ENCODE assay signal across 33 cellular contexts in the genomic region with DNA sequence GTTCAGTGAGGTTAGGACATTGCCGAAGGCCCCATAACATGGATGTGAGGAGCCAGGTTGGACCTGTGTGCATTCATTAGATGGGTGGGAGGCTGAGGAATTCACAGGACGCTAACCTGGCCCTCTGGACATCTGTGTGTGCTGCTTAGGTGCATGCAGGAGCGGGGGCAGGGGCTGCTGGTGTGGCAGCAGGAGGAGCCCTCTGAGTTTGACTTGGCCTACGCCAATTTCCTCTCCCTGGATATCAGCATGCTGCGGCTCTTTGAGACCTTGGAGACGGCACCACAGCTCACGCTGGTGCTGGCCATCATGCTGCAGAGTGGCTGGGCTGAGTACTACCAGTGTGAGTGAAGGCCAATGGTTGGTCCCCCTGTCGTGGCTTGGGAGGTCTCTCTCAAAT. TPM values are rescaled to one million over a fixed set of nuclear protein-coding genes. Genes with fewer than 3 reads are reported as not detected.
"Had no signal": no experiment of that assay in that cellular context is flagged by ENCODE, and none has a peak within 500 bp of the region (broad histone marks: within the 10 kb centered on the region; RNA-seq: fewer than 3 reads in every experiment).

No MANE protein-coding gene starts in this region.

- H3K9me3 ChIP-seq: esophagus squamous epithelium, heart left ventricle had no signal

- H3K27ac Mint-ChIP-seq: activated CD4-positive, alpha-beta memory T cell treated with anti-CD3 and anti-CD28 coated beads for 36 hours; activated CD4-positive, alpha-beta T cell treated with anti-CD3 and anti-CD28 coated beads for 36 hours; activated CD4-positive, alpha-beta T cell treated with anti-CD3 and anti-CD28 coated beads, Interleukin-2, amount 10 ng/mL, durations not matched to agents 24 days and 14 days; activated naive CD8-positive, alpha-beta T cell; activated T-helper 17 cell treated with anti-CD3 and anti-CD28 coated beads, Interleukin-2, amount 50 U/mL, for 72 hours; dendritic cell treated with granulocyte-macrophage colony-stimulating factor and Interleukin-4, amounts not matched to agents 40 ng/mL and 50 ng/mL, for 4 days; endodermal cell had no signal

- H3K4me1 ChIP-seq: esophagus squamous epithelium, heart left ventricle had no signal

- FAIRE-seq: astrocyte, bronchial epithelial cell had no signal

- H3K4me1 Mint-ChIP-seq: central memory CD8-positive, alpha-beta T cell; endodermal cell had no signal

- H3K9me3 Mint-ChIP-seq: activated CD4-positive, alpha-beta memory T cell treated with anti-CD3 and anti-CD28 coated beads for 36 hours; activated CD4-positive, alpha-beta T cell treated with anti-CD3 and anti-CD28 coated beads, Interleukin-2, amount 10 ng/mL, durations not matched to agents 24 days and 14 days; activated T-cell treated with anti-CD3 and anti-CD28 coated beads, Interleukin-2, amount 50 U/mL, for 4 hours; activated T-helper 17 cell treated with anti-CD3 and anti-CD28 coated beads, Interleukin-2, amount 50 U/mL, for 72 hours; central memory CD8-positive, alpha-beta T cell; dendritic cell treated with granulocyte-macrophage colony-stimulating factor and Interleukin-4, amounts not matched to agents 40 ng/mL and 50 ng/mL, for 4 days; endodermal cell had no signal

- ATAC-seq: activated CD4-positive, alpha-beta T cell treated with anti-CD3 and anti-CD28 coated beads for 36 hours; activated T-cell treated with anti-CD3 and anti-CD28 coated beads, Interleukin-2, amount 50 U/mL, for 4 hours; activated T-helper 17 cell treated with anti-CD3 and anti-CD28 coated beads, Interleukin-2, amount 50 U/mL, for 72 hours; heart left ventricle had no signal

- H3K4me3 ChIP-seq: coronary artery, dorsolateral prefrontal cortex, esophagus squamous epithelium, heart left ventricle had no signal

- DNase-seq: activated CD4-positive, alpha-beta memory T cell treated with anti-CD3 and anti-CD28 coated beads for 36 hours; activated CD4-positive, alpha-beta T cell treated with anti-CD3 and anti-CD28 coated beads for 36 hours; activated CD4-positive, alpha-beta T cell treated with anti-CD3 and anti-CD28 coated beads, Interleukin-2, amount 10 ng/mL, durations not matched to agents 24 days and 14 days; activated CD4-positive, CD25-positive, alpha-beta regulatory T cell; activated CD4-positive, CD25-positive, alpha-beta regulatory T cell treated with anti-CD3 and anti-CD28 coated beads, Interleukin-2, amount 50 U/mL, for 72 hours; activated CD8-positive, alpha-beta memory T cell treated with anti-CD3 and anti-CD28 coated beads for 24 hours; activated effector memory CD4-positive, alpha-beta T cell treated with Interleukin-2 at 50 U/mL for 16 hours; activated gamma-delta T cell treated with Interleukin-2 at 50 U/mL for 16 hours; activated naive CD4-positive, alpha-beta T cell treated with anti-CD3 and anti-CD28 coated beads, Interleukin-2, amount 50 U/mL, for 16 hours; activated naive CD4-positive, alpha-beta T cell treated with Interleukin-2 at 50 U/mL for 16 hours; activated T-cell treated with anti-CD3 and anti-CD28 coated beads, Interleukin-2, amount 50 U/mL, for 4 hours; amniotic stem cell; anterior cingulate cortex; brain microvascular endothelial cell; dorsolateral prefrontal cortex; effector memory CD4-positive, alpha-beta T cell; endodermal cell; erythroblast; esophagus squamous epithelium; foreskin melanocyte; heart left ventricle; T-helper 2 cell had no signal

- H3K27me3 Mint-ChIP-seq: activated CD4-positive, alpha-beta memory T cell treated with anti-CD3 and anti-CD28 coated beads for 36 hours; activated CD4-positive, alpha-beta T cell treated with anti-CD3 and anti-CD28 coated beads for 36 hours; activated CD4-positive, alpha-beta T cell treated with anti-CD3 and anti-CD28 coated beads, Interleukin-2, amount 10 ng/mL, durations not matched to agents 24 days and 14 days; activated naive CD8-positive, alpha-beta T cell; activated T-helper 17 cell treated with anti-CD3 and anti-CD28 coated beads, Interleukin-2, amount 50 U/mL, for 72 hours; central memory CD8-positive, alpha-beta T cell; dendritic cell treated with granulocyte-macrophage colony-stimulating factor and Interleukin-4, amounts not matched to agents 40 ng/mL and 50 ng/mL, for 4 days had no signal

- H3K4me3 Mint-ChIP-seq: activated CD4-positive, alpha-beta memory T cell treated with anti-CD3 and anti-CD28 coated beads for 36 hours; activated CD4-positive, alpha-beta T cell treated with anti-CD3 and anti-CD28 coated beads for 36 hours; activated CD4-positive, alpha-beta T cell treated with anti-CD3 and anti-CD28 coated beads, Interleukin-2, amount 10 ng/mL, durations not matched to agents 24 days and 14 days; activated naive CD8-positive, alpha-beta T cell; activated T-cell treated with anti-CD3 and anti-CD28 coated beads, Interleukin-2, amount 50 U/mL, for 4 hours; activated T-helper 17 cell treated with anti-CD3 and anti-CD28 coated beads, Interleukin-2, amount 50 U/mL, for 72 hours; central memory CD8-positive, alpha-beta T cell; dendritic cell treated with granulocyte-macrophage colony-stimulating factor and Interleukin-4, amounts not matched to agents 40 ng/mL and 50 ng/mL, for 4 days; endodermal cell had no signal

- H3K27ac ChIP-seq: brain microvascular endothelial cell, coronary artery, esophagus squamous epithelium, heart left ventricle had no signal

- H3K27me3 ChIP-seq: brain microvascular endothelial cell, dorsolateral prefrontal cortex, esophagus squamous epithelium, heart left ventricle had no signal

RNA-seq across cellular contexts. Expression of gene MMD2, which starts 34.5 kb away (rescaled TPM):
- total RNA-seq: activated CD4-positive, alpha-beta memory T cell treated with anti-CD3 and anti-CD28 coated beads for 36 hours; activated CD4-positive, alpha-beta T cell treated with anti-CD3 and anti-CD28 coated beads for 36 hours; activated CD4-positive, alpha-beta T cell treated with anti-CD3 and anti-CD28 coated beads, Interleukin-2, amount 10 ng/mL, durations not matched to agents 24 days and 14 days; activated T-cell treated with anti-CD3 and anti-CD28 coated beads, Interleukin-2, amount 50 U/mL, for 4 hours; activated T-helper 17 cell treated with anti-CD3 and anti-CD28 coated beads, Interleukin-2, amount 50 U/mL, for 72 hours; astrocyte; bronchial epithelial cell; cardiac septum; esophagus squamous epithelium; fibroblast of lung; fibroblast of villous mesenchyme; heart left ventricle; T-helper 1 cell treated with Interleukin-12 subunit alpha and Interleukin-12 subunit beta and Interleukin-4 antibody, amounts not matched to agents 30 ng/mL and 1 ng/mL, for 36 hours had no signal
